ENCODE assay signal across 7 cellular contexts in the genomic region with DNA sequence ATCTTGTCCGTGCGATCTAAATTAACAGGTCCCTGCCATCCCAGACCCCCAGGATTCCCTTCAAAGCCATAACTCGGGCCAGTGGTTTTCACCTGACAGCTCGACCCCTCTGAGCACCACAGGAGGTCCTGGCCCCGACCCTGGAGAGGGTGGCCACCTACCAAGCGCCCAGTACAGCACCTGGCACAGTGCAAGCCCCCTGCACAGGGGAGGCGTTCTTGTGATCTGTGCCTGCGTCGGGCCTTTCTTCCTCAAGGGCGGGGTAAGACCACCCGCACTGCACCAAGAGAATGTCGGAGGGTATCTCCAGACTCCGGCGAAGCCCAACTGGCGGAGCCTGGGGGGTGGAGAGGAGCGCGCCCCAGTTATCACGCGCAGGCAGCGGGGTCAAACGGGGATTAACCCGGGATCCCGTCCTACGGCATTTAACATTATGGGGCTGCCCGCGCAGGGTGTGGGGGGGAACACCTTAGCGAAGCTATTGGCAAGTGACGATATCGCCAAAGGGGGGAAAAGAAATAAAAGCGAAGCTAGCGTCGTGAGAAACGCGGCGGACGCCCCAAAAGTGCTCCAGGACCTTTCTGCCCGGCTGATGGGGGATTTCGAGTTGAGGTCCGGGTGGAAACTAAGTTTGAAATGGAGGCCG. TPM values are rescaled to one million over a fixed set of nuclear protein-coding genes. Genes with fewer than 3 reads are reported as not detected.
DNase-seq lines count a peak whose midpoint lies in the region; TF ChIP-seq lines count a peak whose summit lies in the region.

No MANE protein-coding gene starts in this region.

- peaks cover 27% of the 10 kb centered on the region for H3K36me3 Mint-ChIP-seq in activated CD4-positive, alpha-beta T cell treated with anti-CD3 and anti-CD28 coated beads, Interleukin-2, amount 10 ng/mL, durations not matched to agents 7 days and 5 days (ENCODE audit: low read depth)
- peaks cover 26% of the 10 kb centered on the region for H3K36me3 Mint-ChIP-seq in nephron progenitor cell (ENCODE audit: low read depth)

- H3K27me3 Mint-ChIP-seq in activated CD4-positive, alpha-beta T cell treated with anti-CD3 and anti-CD28 coated beads, Interleukin-2, amount 10 ng/mL, durations not matched to agents 7 days and 5 days, result no peaks in the 10 kb centered on the region
- H3K27me3 Mint-ChIP-seq in nephron progenitor cell (ENCODE audit: low read depth, poor library complexity), result peaks cover 4% of the 10 kb centered on the region

- POLR2A ChIA-PET in activated CD4-positive, alpha-beta T cell treated with anti-CD3 and anti-CD28 coated beads, Interleukin-2, amount 10 ng/mL, durations not matched to agents 7 days and 5 days (lab: Charles Lee), result interaction anchor here (0.6 kb wide), 1 partner anchor 456 kb away, joined by 3 read pairs; no protein-coding TSS in a partner anchor

- H3K9me3 ChIP-seq in HUES64 (ENCODE audit: insufficient read depth, low read depth, low read length), result no peaks in the 10 kb centered on the region

- DNase-seq in activated CD4-positive, alpha-beta T cell treated with anti-CD3 and anti-CD28 coated beads, Interleukin-2, amount 10 ng/mL, durations not matched to agents 7 days and 5 days, result peak; percentile 27
- DNase-seq in erythroblast (lab: John Stamatoyannopoulos, UW), result peak; percentile 74 to 80
- peak; percentile 50 for DNase-seq in nephron progenitor cell
- no peak for DNase-seq in HPDE6-E6E7 (ENCODE audit: extremely low spot score)
- no peak for DNase-seq in DMS153 (lab: John Stamatoyannopoulos, UW)
- DNase-seq in SKM-1 (lab: John Stamatoyannopoulos, UW; ENCODE audit: unreplicated experiment), result no peak

- TF ChIP-seq CTCF in nephron progenitor cell (IDR thresholded peaks at IDR 0.05), result no peak

- H3K27me3 ChIP-seq in HUES64 (ENCODE audit: insufficient read depth, low read length), result no peaks in the 10 kb centered on the region

- CTCF ChIA-PET in activated CD4-positive, alpha-beta T cell treated with anti-CD3 and anti-CD28 coated beads, Interleukin-2, amount 10 ng/mL, durations not matched to agents 7 days and 5 days (lab: Charles Lee), result interaction anchor here (0.6 to 2.6 kb wide), 2 partner anchors 19 to 221 kb away, joined by 3 to 11 read pairs; no protein-coding TSS in a partner anchor

- peaks cover 3% of the 10 kb centered on the region; the same call in 1 of the 2 replicates for H3K4me1 ChIP-seq in HUES64 (ENCODE audit: insufficient read depth, low read length)

- peaks cover 42% of the 10 kb centered on the region for H3K4me1 Mint-ChIP-seq in activated CD4-positive, alpha-beta T cell treated with anti-CD3 and anti-CD28 coated beads, Interleukin-2, amount 10 ng/mL, durations not matched to agents 7 days and 5 days
- H3K4me1 Mint-ChIP-seq in nephron progenitor cell, result peaks cover 49% of the 10 kb centered on the region

- peak overlapping the region; percentile 35 for H3K9ac ChIP-seq in HUES64 (ENCODE audit: low read depth, low read length)

- TF ChIP-seq POLR2A in erythroblast (IDR thresholded peaks at IDR 0.05; ENCODE audit: low read length), result no peak

- 6% methylated on average over 40 of the region's 40 CpGs for WGBS in HUES64

- no peaks in the 10 kb centered on the region for H3K9me3 Mint-ChIP-seq in activated CD4-positive, alpha-beta T cell treated with anti-CD3 and anti-CD28 coated beads, Interleukin-2, amount 10 ng/mL, durations not matched to agents 7 days and 5 days
- peaks cover 17% of the 10 kb centered on the region for H3K9me3 Mint-ChIP-seq in nephron progenitor cell

- H3K4me3 Mint-ChIP-seq in activated CD4-positive, alpha-beta T cell treated with anti-CD3 and anti-CD28 coated beads, Interleukin-2, amount 10 ng/mL, durations not matched to agents 7 days and 5 days, result peak overlapping the region; percentile 94
- peak overlapping the region; percentile 94 for H3K4me3 Mint-ChIP-seq in nephron progenitor cell

- H3K27ac ChIP-seq in HUES64 (ENCODE audit: low read depth, low read length), result peak overlapping the region; percentile 90

- peak overlapping the region; percentile 67 for H3K4me3 ChIP-seq in HUES64 (ENCODE audit: low read length)

- H3K36me3 ChIP-seq in HUES64 (ENCODE audit: insufficient read depth, low read length), result peaks cover 23% of the 10 kb centered on the region

- peak overlapping the region; percentile 100 for H3K27ac Mint-ChIP-seq in activated CD4-positive, alpha-beta T cell treated with anti-CD3 and anti-CD28 coated beads, Interleukin-2, amount 10 ng/mL, durations not matched to agents 7 days and 5 days
- peak overlapping the region; percentile 99 for H3K27ac Mint-ChIP-seq in nephron progenitor cell

RNA-seq across cellular contexts. Expression of gene HNRNPL, which starts 1.3 kb away (rescaled TPM):
- polyA plus RNA-seq in HUES64 (2013, experiment 1 of 2), result 575 TPM
- polyA plus RNA-seq in HUES64 (2013, experiment 2 of 2), result 561 TPM
- 100 to 1,000 TPM; 517 to 535 TPM for total RNA-seq in activated CD4-positive, alpha-beta T cell treated with anti-CD3 and anti-CD28 coated beads, Interleukin-2, amount 10 ng/mL, durations not matched to agents 7 days and 5 days

RNA-seq across cellular contexts. Expression of gene ECH1, which starts 19.5 kb away (rescaled TPM):
- 63.6 TPM for polyA plus RNA-seq in HUES64 (2013, experiment 1 of 2)
- 73.9 TPM for polyA plus RNA-seq in HUES64 (2013, experiment 2 of 2)
- total RNA-seq in activated CD4-positive, alpha-beta T cell treated with anti-CD3 and anti-CD28 coated beads, Interleukin-2, amount 10 ng/mL, durations not matched to agents 7 days and 5 days, result 100 to 1,000 TPM; 143 to 144 TPM

RNA-seq across cellular contexts. Expression of gene RINL, which starts 27.0 kb away (rescaled TPM):
- polyA plus RNA-seq in HUES64 (2013, experiment 1 of 2), result 3.3 TPM
- 5.3 TPM for polyA plus RNA-seq in HUES64 (2013, experiment 2 of 2)
- total RNA-seq in activated CD4-positive, alpha-beta T cell treated with anti-CD3 and anti-CD28 coated beads, Interleukin-2, amount 10 ng/mL, durations not matched to agents 7 days and 5 days, result 10 to 100 TPM; 65.0 to 66.9 TPM

RNA-seq across cellular contexts. Expression of gene LGALS4, which starts 38.4 kb away (rescaled TPM):
- not detected for polyA plus RNA-seq in HUES64 (2013, experiment 1 of 2)
- not detected for polyA plus RNA-seq in HUES64 (2013, experiment 2 of 2)
- 1 to 10 TPM; 2.1 to 2.3 TPM for total RNA-seq in activated CD4-positive, alpha-beta T cell treated with anti-CD3 and anti-CD28 coated beads, Interleukin-2, amount 10 ng/mL, durations not matched to agents 7 days and 5 days

RNA-seq across cellular contexts. Expression of gene SIRT2, which starts 48.3 kb away (rescaled TPM):
- 5.7 TPM for polyA plus RNA-seq in HUES64 (2013, experiment 1 of 2)
- 7.9 TPM for polyA plus RNA-seq in HUES64 (2013, experiment 2 of 2)
- total RNA-seq in activated CD4-positive, alpha-beta T cell treated with anti-CD3 and anti-CD28 coated beads, Interleukin-2, amount 10 ng/mL, durations not matched to agents 7 days and 5 days, result 10 to 100 TPM; 45.2 to 47.1 TPM

Comparison
In these comparisons a context has a peak if more than half of its experiments do, and no peak if none do; other contexts are left out.
1. DNase-seq: peak in activated CD4-positive, alpha-beta T cell treated with anti-CD3 and anti-CD28 coated beads, Interleukin-2, amount 10 ng/mL, durations not matched to agents 7 days and 5 days (single experiment), erythroblast (2 of 2) and nephron progenitor cell (single experiment); none in HPDE6-E6E7 (single experiment), DMS153 (single experiment) and SKM-1 (single experiment).